ENCODE assay signal across 11 cellular contexts in genomic region chr1:8116892-8117262, GRCh38.
DNase-seq lines count a peak whose midpoint lies in the region; TF ChIP-seq lines count a peak whose summit lies in the region.
"Had no signal": no experiment of that assay in that cellular context is flagged by ENCODE, and none has a peak within 500 bp of the region (broad histone marks: within the 10 kb centered on the region; RNA-seq: fewer than 3 reads in every experiment).

No MANE protein-coding gene starts in this region.

- no peak overlapping the region for H3K9ac ChIP-seq in mammary epithelial cell (ENCODE audit: insufficient read depth, low read length)

- H3K27ac ChIP-seq in breast epithelium (peak overlapping the region; percentile 84 to 88), mammary epithelial cell (ENCODE audit: insufficient read depth, low read depth, low read length) (no peak overlapping the region), vagina (peak overlapping the region; percentile 84)
- H3K27ac ChIP-seq in CD8-positive, alpha-beta memory T cell (ENCODE audit: low read depth, low read length) = no peak overlapping the region

- H3K36me3 Mint-ChIP-seq in nephron progenitor cell (ENCODE audit: low read depth) (no peaks in the 10 kb centered on the region), glutamatergic neuron (ENCODE audit: unreplicated experiment) (no peaks in the 10 kb centered on the region), immature natural killer cell (peaks cover 0 to 4% (median 0%) of the 10 kb centered on the region in 3 donors)
- no peaks in the 10 kb centered on the region for H3K36me3 Mint-ChIP-seq in CD8-positive, alpha-beta memory T cell

- TF ChIP-seq CTCF in breast epithelium (IDR thresholded peaks at IDR 0.05) (no peak), mammary epithelial cell (conservative IDR thresholded peaks at IDR 0.05 in 1 of 2, IDR thresholded peaks at IDR 0.05 in 1 of 2; ENCODE audit: extremely low read depth in 1 of 2, insufficient read depth in 1 of 2, low read depth in 1 of 2, low read length in 2 of 2) (no peak), fibroblast of mammary gland (conservative IDR thresholded peaks at IDR 0.05; ENCODE audit: control insufficient read depth, insufficient read depth, low read depth, low read length) (no peak), nephron progenitor cell (IDR thresholded peaks at IDR 0.05) (no peak), vagina (IDR thresholded peaks at IDR 0.05) (no peak), glutamatergic neuron (IDR thresholded peaks at IDR 0.05; ENCODE audit: partially characterized antibody, unreplicated experiment) (no peak)

- no peaks in the 10 kb centered on the region for H3K27me3 Mint-ChIP-seq in nephron progenitor cell (ENCODE audit: low read depth, poor library complexity)
- peaks cover 11% of the 10 kb centered on the region for H3K27me3 Mint-ChIP-seq in glutamatergic neuron (ENCODE audit: unreplicated experiment)
- peaks cover 0 to 3% (median 1%) of the 10 kb centered on the region in 3 donors for H3K27me3 Mint-ChIP-seq in immature natural killer cell (ENCODE audit: low read depth in 3 of 3)
- peaks cover 3 to 6% of the 10 kb centered on the region in 2 donors for H3K27me3 Mint-ChIP-seq in CD8-positive, alpha-beta memory T cell

- H3K4me1 ChIP-seq in breast epithelium (peaks cover 3 to 17% of the 10 kb centered on the region in 2 donors), mammary epithelial cell (ENCODE audit: insufficient read depth, low read length) (peaks cover 21% of the 10 kb centered on the region), vagina (peaks cover 66% of the 10 kb centered on the region)
- peaks cover 6% of the 10 kb centered on the region for H3K4me1 ChIP-seq in CD8-positive, alpha-beta memory T cell (ENCODE audit: insufficient read depth, low read length)

- DNase-seq in breast epithelium (ENCODE audit: low spot score in 2 of 2) (no peak), mammary epithelial cell (no peak), fibroblast of mammary gland (ENCODE audit: low read depth) (peak; percentile 93), nephron progenitor cell (peak; percentile 33), vagina (ENCODE audit: extremely low spot score in 2 of 2) (no peak), glutamatergic neuron (no peak), immature natural killer cell (no peak)
- DNase-seq in CD8-positive, alpha-beta memory T cell = no peak
- DNase-seq: NCI-H2029 treated with DMSO at 0.1 percent for 48 hours; stimulated activated CD4-positive, alpha-beta T cell treated with anti-CD3 and anti-CD28 coated beads, Interleukin-4, amount 100 ng/mL, for 4 hours; T-helper 2 cell had no signal

- H3K4me1 Mint-ChIP-seq in nephron progenitor cell = peaks cover 71% of the 10 kb centered on the region
- H3K4me1 Mint-ChIP-seq in glutamatergic neuron (ENCODE audit: low read depth, unreplicated experiment) = peaks cover 36% of the 10 kb centered on the region
- peaks cover 39% of the 10 kb centered on the region in 2 donors for H3K4me1 Mint-ChIP-seq in immature natural killer cell
- H3K4me1 Mint-ChIP-seq in CD8-positive, alpha-beta memory T cell = peaks cover 25 to 29% (median 25%) of the 10 kb centered on the region in 3 donors

- H3K79me2 ChIP-seq in mammary epithelial cell (ENCODE audit: insufficient read depth, low read length) = no peaks in the 10 kb centered on the region

- POLR2A ChIA-PET in CD8-positive, alpha-beta memory T cell (lab: Charles Lee) = no interaction called here

- in situ Hi-C loops in mammary epithelial cell (cut with MboI; ENCODE audit: low sequenced_read_pairs in 2 of 2) = no loop called here

- H3K4me3 Mint-ChIP-seq in nephron progenitor cell = peak overlapping the region; percentile 27
- H3K4me3 Mint-ChIP-seq in glutamatergic neuron (ENCODE audit: unreplicated experiment) = no peak overlapping the region
- H3K4me3 Mint-ChIP-seq in immature natural killer cell = no peak overlapping the region
- no peak overlapping the region for H3K4me3 Mint-ChIP-seq in CD8-positive, alpha-beta memory T cell

- BruUV-seq in mammary epithelial cell (replicated peaks; lab: Mats Ljungman, UMichigan) = no TSS peak

- TF ChIP-seq POLR2A in breast epithelium (IDR thresholded peaks at IDR 0.05) (no peak), vagina (IDR thresholded peaks at IDR 0.05) (no peak)

- WGBS in mammary epithelial cell (ENCODE audit: low coverage, missing lambda C conversion rate) = 94% methylated on average over 6 of the region's 6 CpGs

- H3K36me3 ChIP-seq in breast epithelium (no peaks in the 10 kb centered on the region), mammary epithelial cell (ENCODE audit: insufficient read depth, low read length) (no peaks in the 10 kb centered on the region), vagina (no peaks in the 10 kb centered on the region)
- no peaks in the 10 kb centered on the region for H3K36me3 ChIP-seq in CD8-positive, alpha-beta memory T cell (ENCODE audit: insufficient read depth, low read length)

- no peak overlapping the region for H3K4me3 ChIP-seq in breast epithelium
- H3K4me3 ChIP-seq in mammary epithelial cell (replicated peaks in 1 of 3; ENCODE audit: insufficient read depth in 1 of 3, low read depth in 2 of 3, low read length in 3 of 3) = no peak overlapping the region
- H3K4me3 ChIP-seq in fibroblast of mammary gland (ENCODE audit: control insufficient read depth, low read depth, low read length) = no peak overlapping the region
- H3K4me3 ChIP-seq in vagina = no peak overlapping the region
- H3K4me3 ChIP-seq in CD8-positive, alpha-beta memory T cell (ENCODE audit: low read length) = no peak overlapping the region

- no peaks in the 10 kb centered on the region for H3K9me3 ChIP-seq in breast epithelium
- no peaks in the 10 kb centered on the region for H3K9me3 ChIP-seq in mammary epithelial cell (replicated peaks; ENCODE audit: insufficient read depth, low read length)
- H3K9me3 ChIP-seq in vagina = no peaks in the 10 kb centered on the region
- H3K9me3 ChIP-seq in CD8-positive, alpha-beta memory T cell (ENCODE audit: low read length) = no peaks in the 10 kb centered on the region

- no peak overlapping the region for H3K4me2 ChIP-seq in mammary epithelial cell (ENCODE audit: insufficient read depth, low read depth, low read length)

- H3K27me3 ChIP-seq in breast epithelium = no peaks in the 10 kb centered on the region
- no peaks in the 10 kb centered on the region for H3K27me3 ChIP-seq in mammary epithelial cell (ENCODE audit: insufficient read depth, low read length)
- H3K27me3 ChIP-seq in vagina = no peaks in the 10 kb centered on the region
- H3K27me3 ChIP-seq in CD8-positive, alpha-beta memory T cell (ENCODE audit: insufficient read depth, low read length, poor library complexity, severe bottlenecking) = no peaks in the 10 kb centered on the region

- H2AFZ ChIP-seq in mammary epithelial cell (ENCODE audit: low read depth, low read length) = no peak overlapping the region

- H3K27ac Mint-ChIP-seq in nephron progenitor cell = peak overlapping the region; percentile 95
- H3K27ac Mint-ChIP-seq in glutamatergic neuron (ENCODE audit: unreplicated experiment) = no peak overlapping the region
- H3K27ac Mint-ChIP-seq in immature natural killer cell = peak overlapping the region in 2 of 6 donors; percentile 53 to 69
- peak overlapping the region in 1 of 8 donors; percentile 30 for H3K27ac Mint-ChIP-seq in CD8-positive, alpha-beta memory T cell

- intact Hi-C loops in breast epithelium (cut with DNase I; ENCODE audit: low total_unique reads) = no loop called here
- intact Hi-C loops in mammary epithelial cell (cut with micrococcal nuclease) = no loop called here
- intact Hi-C loops in vagina (cut with DNase I) = loop anchor here (2.0 to 10.0 kb wide), 2 partner anchors 18 to 82 kb away; no protein-coding TSS in a partner anchor

- H3K9me3 Mint-ChIP-seq in nephron progenitor cell = no peaks in the 10 kb centered on the region
- H3K9me3 Mint-ChIP-seq in glutamatergic neuron (ENCODE audit: unreplicated experiment) = peaks cover 17% of the 10 kb centered on the region
- H3K9me3 Mint-ChIP-seq in immature natural killer cell = no peaks in the 10 kb centered on the region
- no peaks in the 10 kb centered on the region for H3K9me3 Mint-ChIP-seq in CD8-positive, alpha-beta memory T cell

- no peaks in the 10 kb centered on the region for H4K20me1 ChIP-seq in mammary epithelial cell (ENCODE audit: insufficient read depth, low read length)

- dilution Hi-C loops in mammary epithelial cell (cut with HindIII; ENCODE audit: low sequenced_read_pairs) = loop anchor here (5.0 kb wide), 2 partner anchors 40 to 50 kb away; no protein-coding TSS in a partner anchor

- CTCF ChIA-PET in mammary epithelial cell (lab: Charles Lee; ENCODE audit: low non-redundant PET) = no interaction called here
- CTCF ChIA-PET in CD8-positive, alpha-beta memory T cell (lab: Charles Lee) = no interaction called here

Comparison
In these comparisons a context has a peak if more than half of its experiments do, and no peak if none do; other contexts are left out.
1. H3K27ac ChIP-seq: peak in breast epithelium (2 of 2) and vagina (single experiment); none in mammary epithelial cell (single experiment) and CD8-positive, alpha-beta memory T cell (single experiment).
2. DNase-seq: peak in fibroblast of mammary gland (single experiment) and nephron progenitor cell (single experiment); none in breast epithelium (0 of 2), mammary epithelial cell (single experiment), vagina (0 of 2), glutamatergic neuron (single experiment), immature natural killer cell (0 of 3) and CD8-positive, alpha-beta memory T cell (0 of 5).